14 cellular contexts compared by ENCODE assay signal in genomic region chr12:104549820-104550480, GRCh38.
A peak's percentile ranks its signal among the peaks of the same experiment; 100 is the strongest.
DNase-seq lines count a peak whose midpoint lies in the region; ATAC-seq and TF ChIP-seq lines count a peak whose summit lies in the region.
"Had no signal": no experiment of that assay in that cellular context is flagged by ENCODE, and none has a peak within 500 bp of the region (broad histone marks: within the 10 kb centered on the region; RNA-seq: fewer than 3 reads in every experiment).

No MANE protein-coding gene starts in this region.

- H3K27ac ChIP-seq in colonic mucosa, result no peak overlapping the region

- peak overlapping the region; percentile 73 to 78 for H3K27ac Mint-ChIP-seq in natural killer cell treated with Interleukin-12 subunit alpha and Interleukin-12 subunit beta and Interleukin-15 and Interleukin-18, amount 100 ng/mL, for 72 hours
- H3K27ac Mint-ChIP-seq in natural killer cell, result peak overlapping the region in 1 of 2 donors; percentile 84
- H3K27ac Mint-ChIP-seq in osteocyte (ENCODE audit: unreplicated experiment), result no peak overlapping the region
- H3K27ac Mint-ChIP-seq: activated B cell treated with CpG ODN at 0.5 μM for 24 hours had no signal

- no peaks in the 10 kb centered on the region for H3K36me3 ChIP-seq in colonic mucosa

- H3K36me3 Mint-ChIP-seq in natural killer cell treated with Interleukin-12 subunit alpha and Interleukin-12 subunit beta and Interleukin-15 and Interleukin-18, amount 100 ng/mL, for 72 hours, result peaks cover 20% of the 10 kb centered on the region
- H3K36me3 Mint-ChIP-seq in natural killer cell, result no peaks in the 10 kb centered on the region
- H3K36me3 Mint-ChIP-seq in osteocyte (ENCODE audit: unreplicated experiment), result peaks cover 2% of the 10 kb centered on the region

- DNase-seq in natural killer cell treated with Interleukin-12 subunit alpha and Interleukin-12 subunit beta and Interleukin-15 and Interleukin-18, amount 100 ng/mL, for 72 hours (ENCODE audit: low spot score), result no peak
- DNase-seq in natural killer cell (no peak), RKO (ENCODE audit: low spot score) (peak; percentile 8), fibroblast of peridontal ligament (ENCODE audit: extremely low read depth) (peak; percentile 26), DMS79 (lab: John Stamatoyannopoulos, UW) (no peak), colonic mucosa (no peak), osteocyte (ENCODE audit: extremely low spot score, unreplicated experiment) (no peak)
- DNase-seq: activated B cell treated with CpG ODN at 0.5 μM for 24 hours, NCI-H1417, NCI-H510A, small intestine, SW 1271 had no signal

- no peak overlapping the region for H3K4me3 ChIP-seq in colonic mucosa
- H3K4me3 ChIP-seq: lung had no signal

- no peak overlapping the region for H3K4me3 Mint-ChIP-seq in natural killer cell treated with Interleukin-12 subunit alpha and Interleukin-12 subunit beta and Interleukin-15 and Interleukin-18, amount 100 ng/mL, for 72 hours
- H3K4me3 Mint-ChIP-seq in natural killer cell (no peak overlapping the region), osteocyte (ENCODE audit: unreplicated experiment) (no peak overlapping the region)
- H3K4me3 Mint-ChIP-seq: activated B cell treated with CpG ODN at 0.5 μM for 24 hours had no signal

- H3K27me3 ChIP-seq in colonic mucosa, result no peaks in the 10 kb centered on the region

- no peaks in the 10 kb centered on the region for H3K4me1 ChIP-seq in colonic mucosa

- intact Hi-C loops in natural killer cell (cut with micrococcal nuclease), result loop anchor here (2.0 kb wide), 1 partner anchor 19 kb away; no protein-coding TSS in a partner anchor
- intact Hi-C loops in colonic mucosa (cut with DNase I), result no loop called here

- peak in 1 of 2 donors; percentile 26 for ATAC-seq in natural killer cell treated with Interleukin-12 subunit alpha and Interleukin-12 subunit beta and Interleukin-15 and Interleukin-18, amount 100 ng/mL, for 72 hours
- ATAC-seq in natural killer cell (no peak), HG03280 (IDR thresholded peaks at IDR 0.05; ENCODE audit: unreplicated experiment) (no peak)

- no peaks in the 10 kb centered on the region for H3K27me3 Mint-ChIP-seq in natural killer cell treated with Interleukin-12 subunit alpha and Interleukin-12 subunit beta and Interleukin-15 and Interleukin-18, amount 100 ng/mL, for 72 hours
- H3K27me3 Mint-ChIP-seq in natural killer cell (ENCODE audit: low read depth in 2 of 2) (no peaks in the 10 kb centered on the region), osteocyte (ENCODE audit: unreplicated experiment) (no peaks in the 10 kb centered on the region)
- H3K27me3 Mint-ChIP-seq: activated B cell treated with CpG ODN at 0.5 μM for 24 hours had no signal

- no peak for TF ChIP-seq CTCF in natural killer cell (IDR thresholded peaks at IDR 0.05)
- no peak for TF ChIP-seq CTCF in colonic mucosa (IDR thresholded peaks at IDR 0.05)
- TF ChIP-seq CTCF in osteocyte (IDR thresholded peaks at IDR 0.05), result no peak

- H3K9me3 Mint-ChIP-seq in natural killer cell treated with Interleukin-12 subunit alpha and Interleukin-12 subunit beta and Interleukin-15 and Interleukin-18, amount 100 ng/mL, for 72 hours, result peaks cover 3% of the 10 kb centered on the region
- H3K9me3 Mint-ChIP-seq in natural killer cell, result no peaks in the 10 kb centered on the region
- H3K9me3 Mint-ChIP-seq in osteocyte (ENCODE audit: unreplicated experiment), result peaks cover 12% of the 10 kb centered on the region

- no peak overlapping the region for H3K9ac ChIP-seq in colonic mucosa (ENCODE audit: low read depth in 2 of 2, low read length in 2 of 2)

- no peaks in the 10 kb centered on the region for H3K9me3 ChIP-seq in colonic mucosa

- peaks cover 84 to 88% of the 10 kb centered on the region in 2 donors for H3K4me1 Mint-ChIP-seq in natural killer cell treated with Interleukin-12 subunit alpha and Interleukin-12 subunit beta and Interleukin-15 and Interleukin-18, amount 100 ng/mL, for 72 hours (ENCODE audit: low read depth in 2 of 2)
- H3K4me1 Mint-ChIP-seq in natural killer cell, result peaks cover 92 to 93% of the 10 kb centered on the region in 2 donors
- H3K4me1 Mint-ChIP-seq in osteocyte (ENCODE audit: unreplicated experiment), result peaks cover 6% of the 10 kb centered on the region

Comparison
In these comparisons a context has a peak if more than half of its experiments do, and no peak if none do; other contexts are left out.
1. DNase-seq: peak in RKO (single experiment) and fibroblast of peridontal ligament (single experiment); none in natural killer cell treated with Interleukin-12 subunit alpha and Interleukin-12 subunit beta and Interleukin-15 and Interleukin-18, amount 100 ng/mL, for 72 hours (single experiment), natural killer cell (single experiment), DMS79 (single experiment), colonic mucosa (single experiment) and osteocyte (single experiment).